Comparison of ENCODE assay signal across 8 cellular contexts in the genomic region with DNA sequence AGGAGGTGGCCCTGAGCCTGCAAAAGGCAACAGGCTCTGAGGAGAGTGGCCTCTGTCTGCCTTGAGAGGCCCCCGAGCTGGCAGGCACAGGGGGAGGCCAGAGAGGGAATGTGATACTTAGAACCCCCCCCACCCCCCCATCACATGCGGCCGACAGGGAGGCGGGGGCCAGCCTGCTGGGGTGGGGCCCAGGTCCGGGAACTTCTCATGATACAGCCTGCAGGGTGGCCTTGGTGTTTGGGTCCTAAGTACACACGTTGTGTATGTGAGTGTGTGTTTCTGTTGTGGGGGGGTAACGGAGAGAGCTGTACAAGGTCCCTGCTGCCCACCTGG. TPM values are rescaled to one million over a fixed set of nuclear protein-coding genes. Genes with fewer than 3 reads are reported as not detected.
DNase-seq lines count a peak whose midpoint lies in the region; ATAC-seq and TF ChIP-seq lines count a peak whose summit lies in the region.

No MANE protein-coding gene starts in this region.

- H3K9me2 ChIP-seq in GM23338 (ENCODE audit: insufficient read depth) = no peaks in the 10 kb centered on the region

- H3K27me3 ChIP-seq in ACC112 (ENCODE audit: insufficient read depth, low read length) = no peaks in the 10 kb centered on the region
- H3K27me3 ChIP-seq in GM23338 (ENCODE audit: insufficient read depth) = no peaks in the 10 kb centered on the region

- H2AFZ ChIP-seq in ACC112 (ENCODE audit: low read length, unreplicated experiment) (no peak overlapping the region), GM23338 (no peak overlapping the region)

- 0 out of 2 replicates have a peak, but pooled peaks cover 4% of the 10 kb centered on the region for H3F3A ChIP-seq in GM23338 (replicated peaks; ENCODE audit: low read depth)

- H3K27me3 Mint-ChIP-seq in GM23338 (ENCODE audit: insufficient read depth, low read depth, poor library complexity) = peaks cover 12% of the 10 kb centered on the region
- H3K27me3 Mint-ChIP-seq in activated naive CD4-positive, alpha-beta T cell treated with anti-CD3 and anti-CD28 coated beads, Interleukin-2, amount 50 U/mL, for 24 hours = no peaks in the 10 kb centered on the region
- no peaks in the 10 kb centered on the region for H3K27me3 Mint-ChIP-seq in mesothelial cell of epicardium (ENCODE audit: low read depth)

- no peak overlapping the region for H3K4me3 ChIP-seq in ACC112 (ENCODE audit: low read depth, low read length)
- no peak overlapping the region for H3K4me3 ChIP-seq in GM23338

- peaks cover 15% of the 10 kb centered on the region for H3K4me1 ChIP-seq in ACC112 (ENCODE audit: control insufficient read depth, insufficient read depth, low read length, unreplicated experiment)
- peaks cover 7% of the 10 kb centered on the region for H3K4me1 ChIP-seq in GM23338 (ENCODE audit: insufficient read depth)

- H3K79me2 ChIP-seq in ACC112 (ENCODE audit: control insufficient read depth, insufficient read depth, low read length, unreplicated experiment) = peaks cover 71% of the 10 kb centered on the region
- no peaks in the 10 kb centered on the region for H3K79me2 ChIP-seq in GM23338 (replicated peaks; ENCODE audit: insufficient read depth)

- peaks cover 37% of the 10 kb centered on the region for H3K4me1 Mint-ChIP-seq in GM23338
- peaks cover 58% of the 10 kb centered on the region for H3K4me1 Mint-ChIP-seq in activated naive CD4-positive, alpha-beta T cell treated with anti-CD3 and anti-CD28 coated beads, Interleukin-2, amount 50 U/mL, for 24 hours
- peaks cover 17% of the 10 kb centered on the region for H3K4me1 Mint-ChIP-seq in mesothelial cell of epicardium

- H3K36me3 Mint-ChIP-seq in GM23338 (ENCODE audit: low read depth) (no peaks in the 10 kb centered on the region; the same call in 2 of the 3 replicates), mesothelial cell of epicardium (peaks cover 10% of the 10 kb centered on the region)
- peaks cover 6% of the 10 kb centered on the region for H3K36me3 Mint-ChIP-seq in activated naive CD4-positive, alpha-beta T cell treated with anti-CD3 and anti-CD28 coated beads, Interleukin-2, amount 50 U/mL, for 24 hours

- H3K4me3 Mint-ChIP-seq in GM23338 (no peak overlapping the region), mesothelial cell of epicardium (no peak overlapping the region)
- peak overlapping the region; percentile 95 for H3K4me3 Mint-ChIP-seq in activated naive CD4-positive, alpha-beta T cell treated with anti-CD3 and anti-CD28 coated beads, Interleukin-2, amount 50 U/mL, for 24 hours

- H3K36me3 ChIP-seq in ACC112 (ENCODE audit: insufficient read depth, low read length) = peaks cover 28% of the 10 kb centered on the region
- H3K36me3 ChIP-seq in GM23338 (ENCODE audit: insufficient read depth) = no peaks in the 10 kb centered on the region

- no peaks in the 10 kb centered on the region for H4K20me1 ChIP-seq in GM23338 (replicated peaks; ENCODE audit: insufficient read depth)

- peak overlapping the region; percentile 12; the same call in 1 of the 2 replicates for H3K27ac ChIP-seq in ACC112 (ENCODE audit: low read depth, low read length)
- H3K27ac ChIP-seq in GM23338 (ENCODE audit: low read depth) = no peak overlapping the region

- TF ChIP-seq CTCF in GM23338 (conservative IDR thresholded peaks at IDR 0.05; ENCODE audit: low read depth in 2 of 2) = no peak
- TF ChIP-seq CTCF in mesothelial cell of epicardium (IDR thresholded peaks at IDR 0.05; ENCODE audit: unreplicated experiment) = no peak

- no peak for ATAC-seq in GM23338
- ATAC-seq in HG03045 (IDR thresholded peaks at IDR 0.05; ENCODE audit: unreplicated experiment) = no peak
- ATAC-seq in HG02759 (IDR thresholded peaks at IDR 0.05; ENCODE audit: unreplicated experiment) = no peak

- DNase-seq in GM23338 (ENCODE audit: low spot score) = no peak
- DNase-seq in mesothelial cell of epicardium (ENCODE audit: low spot score in 2 of 2, unreplicated experiment in 2 of 2) = no peak
- DNase-seq in NCI-H1694 (lab: John Stamatoyannopoulos, UW) = no peak
- DNase-seq in SIG-M5 treated with dmso at 0.1 percent for 504 hours (lab: John Stamatoyannopoulos, UW; ENCODE audit: unreplicated experiment) = no peak

- H3K9me3 Mint-ChIP-seq in GM23338 (peaks cover 3% of the 10 kb centered on the region; the same call in 1 of the 3 replicates), mesothelial cell of epicardium (peaks cover 11% of the 10 kb centered on the region)
- H3K9me3 Mint-ChIP-seq in activated naive CD4-positive, alpha-beta T cell treated with anti-CD3 and anti-CD28 coated beads, Interleukin-2, amount 50 U/mL, for 24 hours = no peaks in the 10 kb centered on the region

- peak overlapping the region; percentile 48; the same call in 1 of the 2 replicates for H3K27ac Mint-ChIP-seq in GM23338
- H3K27ac Mint-ChIP-seq in activated naive CD4-positive, alpha-beta T cell treated with anti-CD3 and anti-CD28 coated beads, Interleukin-2, amount 50 U/mL, for 24 hours = peak overlapping the region; percentile 99
- peak overlapping the region; percentile 30 for H3K27ac Mint-ChIP-seq in mesothelial cell of epicardium

- H3K4me2 ChIP-seq in GM23338 = no peak overlapping the region

TF ChIP-seq in GM23338, 12 proteins besides CTCF, POLR2A, EP300 and RAD21:
- TF ChIP-seq JUNB (IDR thresholded peaks at IDR 0.05; ENCODE audit: unreplicated experiment) (no peak), EZH2phosphoT487 (IDR thresholded peaks at IDR 0.05; ENCODE audit: unreplicated experiment) (no peak)

RNA-seq across cellular contexts. Expression of gene SH3BP2, which starts 19.7 kb away (rescaled TPM):
- total RNA-seq in GM23338 (2014; rRNA removed; shearing (Covaris generic)) = 29.9 and 43.9 TPM in 2 replicates
- polyA plus RNA-seq in GM23338 (2016; fragmentation: Nextera tagmentation; extraction: Ambion mirVana) = 15.2 and 22.2 TPM in 2 replicates
- 72.9 to 79.0 TPM (median 76.7 TPM) in 3 replicates for total RNA-seq in mesothelial cell of epicardium

RNA-seq across cellular contexts. Expression of gene ADD1, which starts 31.1 kb away (rescaled TPM):
- 126 and 144 TPM in 2 replicates for total RNA-seq in GM23338 (2014; rRNA removed; shearing (Covaris generic))
- 119 and 126 TPM in 2 replicates for polyA plus RNA-seq in GM23338 (2016; fragmentation: Nextera tagmentation; extraction: Ambion mirVana)
- total RNA-seq in mesothelial cell of epicardium = 277 to 297 TPM (median 287 TPM) in 3 replicates

RNA-seq across cellular contexts. Expression of gene TNIP2, which starts 56.4 kb away (rescaled TPM):
- total RNA-seq in GM23338 (2014; rRNA removed; shearing (Covaris generic)) = 60.2 and 61.4 TPM in 2 replicates
- 33.9 and 34.8 TPM in 2 replicates for polyA plus RNA-seq in GM23338 (2016; fragmentation: Nextera tagmentation; extraction: Ambion mirVana)
- total RNA-seq in mesothelial cell of epicardium = 23.8 to 25.9 TPM (median 25.0 TPM) in 3 replicates

Comparison
In these comparisons a context has a peak if more than half of its experiments do, and no peak if none do; other contexts are left out.
1. H3K27ac Mint-ChIP-seq: peak in every context shown above with its lines; median percentile 99 in activated naive CD4-positive, alpha-beta T cell treated with anti-CD3 and anti-CD28 coated beads, Interleukin-2, amount 50 U/mL, for 24 hours; 48 in GM23338; 30 in mesothelial cell of epicardium.